In genomic region chr10:73641272-73642060, GRCh38 we compare ENCODE assay signal across 1 cellular context.
TF ChIP-seq lines count a peak whose summit lies in the region.

TSS of gene MYOZ1 (minus strand) at chr10:73641474. CDS start at chr10:73640017, 1,457 bp downstream.

TF ChIP-seq in IMR-90, 13 proteins besides CTCF, POLR2A, EP300 and RAD21:
- TF ChIP-seq ELK1 (IDR thresholded peaks at IDR 0.05; ENCODE audit: borderline replicate concordance, low read depth, low read length) (no peak), SMC3 (IDR thresholded peaks at IDR 0.05; ENCODE audit: low read depth, low read length) (no peak), RFX5 (IDR thresholded peaks at IDR 0.05; ENCODE audit: low read depth, low read length) (no peak), CEBPB (IDR thresholded peaks at IDR 0.05; ENCODE audit: low read depth, low read length) (no peak), FOS (IDR thresholded peaks at IDR 0.05; ENCODE audit: low read depth, low read length) (no peak), CHD1 (IDR thresholded peaks at IDR 0.05; ENCODE audit: low read depth, low read length) (no peak), MXI1 (IDR thresholded peaks at IDR 0.05; ENCODE audit: borderline replicate concordance, low read depth, low read length) (no peak), MAZ (IDR thresholded peaks at IDR 0.05; ENCODE audit: borderline replicate concordance, low read depth, low read length) (no peak), NFE2L2 (IDR thresholded peaks at IDR 0.05; ENCODE audit: low read depth, low read length) (no peak), MAFK (IDR thresholded peaks at IDR 0.05; ENCODE audit: low read depth, low read length) (no peak), RCOR1 (IDR thresholded peaks at IDR 0.05; ENCODE audit: insufficient replicate concordance, low read length) (no peak), BHLHE40 (IDR thresholded peaks at IDR 0.05; ENCODE audit: low read depth, low read length) (no peak), USF2 (IDR thresholded peaks at IDR 0.05; ENCODE audit: low read depth, low read length) (no peak)
